In genomic region chr15:40847225-40847961, GRCh38 we compare ENCODE assay signal across 7 cellular contexts. TPM values are rescaled to one million over a fixed set of nuclear protein-coding genes. Genes with fewer than 3 reads are reported as not detected.
DNase-seq lines count a peak whose midpoint lies in the region; ATAC-seq, FAIRE-seq and TF ChIP-seq lines count a peak whose summit lies in the region.
"Had no signal": no experiment of that assay in that cellular context is flagged by ENCODE, and none has a peak within 500 bp of the region (broad histone marks: within the 10 kb centered on the region; RNA-seq: fewer than 3 reads in every experiment).

No MANE protein-coding gene starts in this region.

- H3K79me1 ChIP-seq in IMR-90 (ENCODE audit: low read depth in 1 of 2, low read length in 2 of 2) = no peaks in the 10 kb centered on the region

- peak; percentile 49; the same call in 1 of the 2 replicates for ATAC-seq in IMR-90 (ENCODE audit: low read depth)
- peak; percentile 27 for ATAC-seq in WTC11
- no peak for ATAC-seq in HG02840 (IDR thresholded peaks at IDR 0.05; ENCODE audit: low FRiP score, unreplicated experiment)

- no peaks in the 10 kb centered on the region for H3K36me3 ChIP-seq in IMR-90 (ENCODE audit: control insufficient read depth, insufficient read depth, low read length)

- no peaks in the 10 kb centered on the region for H3K9me1 ChIP-seq in IMR-90 (ENCODE audit: insufficient read depth, low read length)

- peak; percentile 39 for DNase-seq in GM18507 (ENCODE audit: extremely low spot score, insufficient read length, low read depth)
- DNase-seq in IMR-90 = peak; percentile 28
- no peak for DNase-seq in WTC11 (ENCODE audit: low spot score)
- DNase-seq in midbrain (lab: John Stamatoyannopoulos, UW) = peak; percentile 27
- no peak for DNase-seq in stimulated activated CD4-positive, alpha-beta T cell treated with anti-CD3 and anti-CD28 coated beads, Interleukin-2, amount 100 ng/mL, for 24 hours

- no peak overlapping the region for H2BK20ac ChIP-seq in IMR-90 (ENCODE audit: low read depth, low read length)

- H3K27me3 Mint-ChIP-seq in WTC11 (ENCODE audit: low read depth) = no peaks in the 10 kb centered on the region

- H2BK120ac ChIP-seq in IMR-90 (ENCODE audit: low read depth, low read length) = no peak overlapping the region

- POLR2A ChIA-PET in IMR-90 (lab: Charles Lee; ENCODE audit: unreplicated experiment) (no interaction called here), WTC11 (lab: Charles Lee) (no interaction called here)

- peaks cover 41% of the 10 kb centered on the region for H3K4me1 Mint-ChIP-seq in WTC11

- FAIRE-seq in GM18507 (lab: Jason Lieb, UNC) = peak; percentile 77

- peak overlapping the region; percentile 57 for H3K27ac Mint-ChIP-seq in WTC11

- TF ChIP-seq CTCF in IMR-90 (conservative IDR thresholded peaks at IDR 0.05; ENCODE audit: low read depth, low read length) = no peak
- TF ChIP-seq CTCF in WTC11 (IDR thresholded peaks at IDR 0.05) = no peak

- intact Hi-C loops in IMR-90 (cut with micrococcal nuclease) = no loop called here

- WGBS in IMR-90 (ENCODE audit: extremely low coverage in 2 of 2, insufficient read length in 1 of 2), 2 experiments = no CpG with 5 or more reads among the region's 7 CpGs

- no peaks in the 10 kb centered on the region for H3K9me3 ChIP-seq in IMR-90 (ENCODE audit: control insufficient read depth, insufficient read depth, low read length)

- peak overlapping the region; percentile 93 for H3K4me3 Mint-ChIP-seq in WTC11

- H3K18ac ChIP-seq in IMR-90 (ENCODE audit: low read depth, low read length) = no peak overlapping the region

- in situ Hi-C loops in IMR-90 (cut with MboI; ENCODE audit: low sequenced_read_pairs) = no loop called here

- no peak overlapping the region for H3K4me3 ChIP-seq in IMR-90 (ENCODE audit: insufficient read depth, low read depth, low read length)

- no peak overlapping the region for H2AFZ ChIP-seq in IMR-90 (replicated peaks; ENCODE audit: low read length, poor library complexity)

- H4K91ac ChIP-seq in IMR-90 (ENCODE audit: insufficient read depth, low read depth, low read length) = no peak overlapping the region

- H3K23ac ChIP-seq in IMR-90 (ENCODE audit: low read depth, low read length) = no peak overlapping the region

- H3K9ac ChIP-seq in IMR-90 (ENCODE audit: low read depth, low read length) = no peak overlapping the region

- CTCF ChIA-PET in IMR-90 (lab: Yijun Ruan, JAX) (interaction anchor here (0.6 kb wide), 1 partner anchor 133 kb away, joined by 5 read pairs; no protein-coding TSS in a partner anchor), WTC11 (lab: Charles Lee) (interaction anchor here (0.6 to 9.6 kb wide), 9 partner anchors 9 to 101 kb away, joined by 3 to 177 read pairs (median 5); partner anchors contain the start of genes GCHFR, RHOV and VPS18)

- no peak overlapping the region for H2AK5ac ChIP-seq in IMR-90 (ENCODE audit: low read depth, low read length)

- no peak overlapping the region for H4K5ac ChIP-seq in IMR-90 (ENCODE audit: low read depth, low read length)

- H2BK15ac ChIP-seq in IMR-90 (ENCODE audit: low read depth, low read length) = no peak overlapping the region

- no peak for TF ChIP-seq RAD21 in IMR-90 (IDR thresholded peaks at IDR 0.05; ENCODE audit: low read length)

- no peak overlapping the region for H2AK9ac ChIP-seq in IMR-90 (replicated peaks; ENCODE audit: low read depth, low read length, poor library complexity)

- H4K20me1 ChIP-seq in IMR-90 (ENCODE audit: insufficient read depth, low read length) = peaks cover 5% of the 10 kb centered on the region; the same call in 1 of the 2 replicates

- peaks cover 31% of the 10 kb centered on the region for H3K36me3 Mint-ChIP-seq in WTC11

- TF ChIP-seq POLR2A in IMR-90 (IDR thresholded peaks at IDR 0.05; ENCODE audit: low read depth, low read length) = no peak

- H3K27ac ChIP-seq in IMR-90 (ENCODE audit: insufficient read depth, low read length) = no peak overlapping the region

- peaks cover 43% of the 10 kb centered on the region for H3K27me3 ChIP-seq in IMR-90 (ENCODE audit: control insufficient read depth, insufficient read depth, low read length)

- no peak overlapping the region for H3K14ac ChIP-seq in IMR-90 (replicated peaks; ENCODE audit: low read depth, low read length)

- 0 out of 2 replicates have a peak, but pooled peaks cover 3% of the 10 kb centered on the region for H3K4me1 ChIP-seq in IMR-90 (ENCODE audit: control insufficient read depth, insufficient read depth, low read length)

- no peak overlapping the region for H3K4ac ChIP-seq in IMR-90 (ENCODE audit: low read depth, low read length)

- H2BK5ac ChIP-seq in IMR-90 (ENCODE audit: low read depth, low read length, poor library complexity, severe bottlenecking) = no peak overlapping the region

- no peak overlapping the region for H4K8ac ChIP-seq in IMR-90 (ENCODE audit: low read depth in 2 of 2, low read length in 2 of 2)

- H3K56ac ChIP-seq in IMR-90 (ENCODE audit: extremely low read depth, insufficient read depth, low read length) = no peak overlapping the region

- no TSS peak for BruUV-seq in IMR-90 (replicated peaks; lab: Mats Ljungman, UMichigan)

- H3K9me3 Mint-ChIP-seq in WTC11 = no peaks in the 10 kb centered on the region

- dilution Hi-C loops in IMR-90 (cut with HindIII; ENCODE audit: low sequenced_read_pairs, unreplicated experiment) = no loop called here

- no peak overlapping the region for H3K4me2 ChIP-seq in IMR-90 (ENCODE audit: low read depth, low read length)

TF ChIP-seq in IMR-90, 13 proteins besides CTCF, POLR2A, EP300 and RAD21:
- no peak for TF ChIP-seq MXI1 (IDR thresholded peaks at IDR 0.05; ENCODE audit: borderline replicate concordance, low read depth, low read length)
- no peak for TF ChIP-seq FOS (IDR thresholded peaks at IDR 0.05; ENCODE audit: low read depth, low read length)
- TF ChIP-seq CHD1 (IDR thresholded peaks at IDR 0.05; ENCODE audit: low read depth, low read length) = no peak

TF ChIP-seq in WTC11, 78 proteins besides CTCF, POLR2A, EP300 and RAD21:
- TF ChIP-seq ESRRA (CRISPR knock-in tag; IDR thresholded peaks at IDR 0.05; ENCODE audit: borderline replicate concordance) (no peak), CBFB (CRISPR knock-in tag; IDR thresholded peaks at IDR 0.05; ENCODE audit: low read depth) (no peak), SOX15 (CRISPR knock-in tag; IDR thresholded peaks at IDR 0.05) (no peak), RELA (CRISPR knock-in tag; IDR thresholded peaks at IDR 0.05; ENCODE audit: borderline replicate concordance) (no peak), ZNF671 (CRISPR knock-in tag; IDR thresholded peaks at IDR 0.05) (no peak), ZNF121 (CRISPR knock-in tag; IDR thresholded peaks at IDR 0.05) (peak; percentile 73; the same call in 1 of the 2 replicates), ZBTB21 (CRISPR knock-in tag; IDR thresholded peaks at IDR 0.05; ENCODE audit: borderline replicate concordance) (no peak)
- TF ChIP-seq, protein P1, sequence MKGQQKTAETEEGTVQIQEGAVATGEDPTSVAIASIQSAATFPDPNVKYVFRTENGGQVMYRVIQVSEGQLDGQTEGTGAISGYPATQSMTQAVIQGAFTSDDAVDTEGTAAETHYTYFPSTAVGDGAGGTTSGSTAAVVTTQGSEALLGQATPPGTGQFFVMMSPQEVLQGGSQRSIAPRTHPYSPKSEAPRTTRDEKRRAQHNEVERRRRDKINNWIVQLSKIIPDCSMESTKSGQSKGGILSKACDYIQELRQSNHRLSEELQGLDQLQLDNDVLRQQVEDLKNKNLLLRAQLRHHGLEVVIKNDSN (CRISPR knock-in tag; IDR thresholded peaks at IDR 0.05) = no peak

RNA-seq across cellular contexts. Expression of gene SPINT1, which starts 3.5 kb away (rescaled TPM):
- 0.56 and 0.90 TPM in 2 replicates for total RNA-seq in IMR-90 (2012; rRNA removed)
- 1.8 and 2.1 TPM in 2 replicates for polyA plus RNA-seq in IMR-90 (2012; rRNA removed)
- 2.3 and 3.1 TPM in 2 replicates for polyA plus RNA-seq in IMR-90 (2012; cell fraction: cytosol; rRNA removed)
- 2.5 and 5.8 TPM in 2 replicates for polyA plus RNA-seq in IMR-90 (2012; cell fraction: nucleus; rRNA removed; ENCODE audit: low replicate concordance)
- total RNA-seq in WTC11 (2021) = 140 to 153 TPM (median 144 TPM) in 3 replicates

RNA-seq across cellular contexts. Expression of gene PPP1R14D, which starts 18.9 kb away (rescaled TPM):
- total RNA-seq in IMR-90 (2012; rRNA removed) (not detected in 2 replicates), WTC11 (2021) (0.25 TPM in 1 of 3 replicates, not detected in the others)
- polyA plus RNA-seq in IMR-90 (2012; rRNA removed) = not detected in 2 replicates
- not detected in 2 replicates for polyA plus RNA-seq in IMR-90 (2012; cell fraction: cytosol; rRNA removed)
- polyA plus RNA-seq in IMR-90 (2012; cell fraction: nucleus; rRNA removed; ENCODE audit: low replicate concordance) = not detected in 2 replicates
- total RNA-seq: subcutaneous adipose tissue had no signal

RNA-seq across cellular contexts. Expression of gene RHOV, which starts 26.6 kb away (rescaled TPM):
- not detected in 2 replicates for total RNA-seq in IMR-90 (2012; rRNA removed)
- polyA plus RNA-seq in IMR-90 (2012; rRNA removed) = 0.07 and 0.10 TPM in 2 replicates
- polyA plus RNA-seq in IMR-90 (2012; cell fraction: cytosol; rRNA removed) = 0.05 TPM in 1 of 2 replicates, not detected in the other
- polyA plus RNA-seq in IMR-90 (2012; cell fraction: nucleus; rRNA removed; ENCODE audit: low replicate concordance) = 0.48 and 0.57 TPM in 2 replicates
- 5.0 to 5.4 TPM (median 5.1 TPM) in 3 replicates for total RNA-seq in WTC11 (2021)
- total RNA-seq: subcutaneous adipose tissue had no signal

RNA-seq across cellular contexts. Expression of gene DNAJC17, which starts 40.1 kb away (rescaled TPM):
- total RNA-seq in IMR-90 (2012; rRNA removed) (58.3 and 107 TPM in 2 replicates), WTC11 (2021) (49.8 to 53.0 TPM (median 50.2 TPM) in 3 replicates)
- polyA plus RNA-seq in IMR-90 (2012; rRNA removed) = 58.6 and 77.1 TPM in 2 replicates
- 36.7 and 109 TPM in 2 replicates for polyA plus RNA-seq in IMR-90 (2012; cell fraction: cytosol; rRNA removed)
- polyA plus RNA-seq in IMR-90 (2012; cell fraction: nucleus; rRNA removed; ENCODE audit: low replicate concordance) = 46.7 and 66.8 TPM in 2 replicates

RNA-seq across cellular contexts. Expression of gene ZFYVE19, which starts 40.5 kb away (rescaled TPM):
- total RNA-seq in IMR-90 (2012; rRNA removed) (22.6 and 22.8 TPM in 2 replicates), WTC11 (2021) (17.3 to 18.9 TPM (median 17.6 TPM) in 3 replicates)
- 27.3 and 29.6 TPM in 2 replicates for polyA plus RNA-seq in IMR-90 (2012; rRNA removed)
- polyA plus RNA-seq in IMR-90 (2012; cell fraction: cytosol; rRNA removed) = 22.7 and 25.2 TPM in 2 replicates
- 113 and 127 TPM in 2 replicates for polyA plus RNA-seq in IMR-90 (2012; cell fraction: nucleus; rRNA removed; ENCODE audit: low replicate concordance)

Comparison
In these comparisons a context has a peak if more than half of its experiments do, and no peak if none do; other contexts are left out.
1. DNase-seq: peak in GM18507 (single experiment), IMR-90 (single experiment) and midbrain (single experiment); none in WTC11 (single experiment) and stimulated activated CD4-positive, alpha-beta T cell treated with anti-CD3 and anti-CD28 coated beads, Interleukin-2, amount 100 ng/mL, for 24 hours (0 of 2).
2. RNA of gene SPINT1, which starts 3.5 kb away (total RNA-seq): 140 to 153 TPM in WTC11; 0.56 to 0.90 TPM in IMR-90; every median in the first group is over 10 times any median in the second.